Comparison of ENCODE assay signal across 26 cellular contexts in genomic region chr7:113412410-113412809, GRCh38.
"Had no signal": no experiment of that assay in that cellular context is flagged by ENCODE, and none has a peak within 500 bp of the region (broad histone marks: within the 10 kb centered on the region; RNA-seq: fewer than 3 reads in every experiment).

No MANE protein-coding gene starts in this region.

- DNase-seq: colonic mucosa; cortex of kidney; effector CD8-positive, alpha-beta T cell; effector memory CD8-positive, alpha-beta T cell; endodermal cell; erythroblast; esophagus squamous epithelium; foreskin fibroblast; gastrocnemius medialis; glutamatergic neuron; head of caudate nucleus; heart right ventricle; hypothalamus; immature natural killer cell; left cardiac atrium; left lung; left ventricle myocardium superior; lower lobe of right lung; mesenchymal stem cell; mucosa of descending colon; naive B cell; naive thymus-derived CD8-positive, alpha-beta T cell had no signal

- H3K4me1 ChIP-seq: colonic mucosa, esophagus squamous epithelium, gastrocnemius medialis, heart right ventricle, left lung, lower lobe of right lung had no signal

- FAIRE-seq: endometrium, keratinocyte had no signal

- H3K4me3 ChIP-seq: colonic mucosa, esophagus squamous epithelium, gastrocnemius medialis, heart right ventricle, left lung, lower lobe of right lung, mucosa of descending colon had no signal

- ATAC-seq: effector memory CD8-positive, alpha-beta T cell; esophagus mucosa; gastrocnemius medialis; heart right ventricle; left cardiac atrium; left lung; left ventricle myocardium superior; lower lobe of right lung; mucosa of descending colon; naive thymus-derived CD8-positive, alpha-beta T cell had no signal

- H3K27ac ChIP-seq: colonic mucosa, epithelial cell of prostate, esophagus squamous epithelium, gastrocnemius medialis, heart right ventricle, left lung, lower lobe of right lung had no signal

- H3K9me3 ChIP-seq: colonic mucosa, esophagus squamous epithelium, gastrocnemius medialis, heart right ventricle, left lung, lower lobe of right lung, mucosa of descending colon had no signal

- H3K27me3 ChIP-seq: colonic mucosa, esophagus squamous epithelium, gastrocnemius medialis, heart right ventricle, left lung had no signal

- H3K36me3 ChIP-seq: colonic mucosa, esophagus squamous epithelium, gastrocnemius medialis, heart right ventricle, left lung, lower lobe of right lung had no signal
